In the genomic region with DNA sequence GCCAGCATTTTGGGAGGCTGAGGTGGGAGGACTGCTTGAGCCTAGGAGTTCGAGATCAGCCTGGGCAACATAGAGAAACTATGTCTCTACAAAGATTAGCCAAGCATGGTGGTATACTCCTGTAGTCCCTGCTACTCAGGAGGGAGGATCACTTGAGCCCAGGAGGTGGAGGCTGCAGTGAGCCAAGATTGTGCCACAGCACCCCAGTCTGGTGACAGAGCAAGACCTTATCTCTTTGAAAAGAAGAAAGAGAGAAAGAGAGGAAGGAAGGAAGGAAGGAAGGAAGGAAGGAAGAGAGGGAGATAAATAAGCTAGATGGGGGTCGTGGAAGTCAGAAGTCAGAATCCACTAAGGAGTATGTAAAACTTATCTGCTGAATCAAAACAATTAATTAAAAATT, we compare ENCODE assay signal across 26 cellular contexts.
"Had no signal": no experiment of that assay in that cellular context is flagged by ENCODE, and none has a peak within 500 bp of the region (broad histone marks: within the 10 kb centered on the region; RNA-seq: fewer than 3 reads in every experiment).

No MANE protein-coding gene starts in this region.

- H3K4me3 ChIP-seq: adrenal gland, body of pancreas, PC-9 had no signal

- H3K4me1 Mint-ChIP-seq: activated B cell treated with CpG ODN at 0.5 μM for 24 hours; activated T-helper 17 cell treated with anti-CD3 and anti-CD28 coated beads, Interleukin-2, amount 50 U/mL, for 72 hours had no signal

- DNase-seq: activated B cell treated with CpG ODN at 0.5 μM for 24 hours; activated CD4-positive, alpha-beta memory T cell treated with anti-CD3 and anti-CD28 coated beads for 36 hours; activated CD4-positive, alpha-beta T cell treated with anti-CD3 and anti-CD28 coated beads for 1 hour; activated CD4-positive, alpha-beta T cell treated with anti-CD3 and anti-CD28 coated beads, Interleukin-2, amount 10 ng/mL, durations not matched to agents 7 days and 5 days; activated CD8-positive, alpha-beta memory T cell treated with anti-CD3 and anti-CD28 coated beads for 24 hours; activated gamma-delta T cell treated with Interleukin-2 at 50 U/mL for 16 hours; activated naive CD4-positive, alpha-beta T cell treated with anti-CD3 and anti-CD28 coated beads, Interleukin-2, amount 50 U/mL, for 16 hours; activated naive CD8-positive, alpha-beta T cell treated with anti-CD3 and anti-CD28 coated beads, Interleukin-2, amount 10 ng/mL, durations not matched to agents 7 days and 5 days; activated T-cell treated with anti-CD3 and anti-CD28 coated beads, Interleukin-2, amount 50 U/mL, for 4 hours; aorta; body of pancreas; central memory CD4-positive, alpha-beta T cell; Kasumi-1; NCI-H1105 treated with DMSO at 0.1 percent for 48 hours; NCI-H1436 treated with DMSO at 0.1 percent for 48 hours; NCI-H187; NCI-H2081; NCI-H446; NCI-H524; PC-9; SHP77 treated with DMSO at 0.1 percent for 48 hours; T-helper 17 cell; T-helper 9 cell had no signal

- H3K9me3 Mint-ChIP-seq: activated B cell treated with CpG ODN at 0.5 μM for 24 hours; activated CD4-positive, alpha-beta memory T cell treated with anti-CD3 and anti-CD28 coated beads for 36 hours; activated CD4-positive, alpha-beta T cell treated with anti-CD3 and anti-CD28 coated beads, Interleukin-2, amount 10 ng/mL, durations not matched to agents 7 days and 5 days; activated naive CD8-positive, alpha-beta T cell treated with anti-CD3 and anti-CD28 coated beads, Interleukin-2, amount 10 ng/mL, durations not matched to agents 7 days and 5 days; activated T-cell treated with anti-CD3 and anti-CD28 coated beads, Interleukin-2, amount 50 U/mL, for 4 hours; activated T-helper 17 cell treated with anti-CD3 and anti-CD28 coated beads, Interleukin-2, amount 50 U/mL, for 72 hours had no signal

- ATAC-seq: activated T-cell treated with anti-CD3 and anti-CD28 coated beads, Interleukin-2, amount 50 U/mL, for 4 hours; activated T-helper 17 cell treated with anti-CD3 and anti-CD28 coated beads, Interleukin-2, amount 50 U/mL, for 72 hours; body of pancreas; T-helper 17 cell had no signal

- FAIRE-seq: bronchial epithelial cell had no signal

- H3K36me3 Mint-ChIP-seq: activated CD4-positive, alpha-beta memory T cell treated with anti-CD3 and anti-CD28 coated beads for 36 hours had no signal

- H3K27ac ChIP-seq: adrenal gland, body of pancreas, PC-9 had no signal

- H3K27ac Mint-ChIP-seq: activated B cell treated with CpG ODN at 0.5 μM for 24 hours; activated CD4-positive, alpha-beta memory T cell treated with anti-CD3 and anti-CD28 coated beads for 36 hours; activated CD4-positive, alpha-beta T cell treated with anti-CD3 and anti-CD28 coated beads, Interleukin-2, amount 10 ng/mL, durations not matched to agents 7 days and 5 days; activated naive CD8-positive, alpha-beta T cell treated with anti-CD3 and anti-CD28 coated beads, Interleukin-2, amount 10 ng/mL, durations not matched to agents 7 days and 5 days; activated T-helper 17 cell treated with anti-CD3 and anti-CD28 coated beads, Interleukin-2, amount 50 U/mL, for 72 hours; T-helper 17 cell had no signal

- H3K4me3 Mint-ChIP-seq: activated B cell treated with CpG ODN at 0.5 μM for 24 hours; activated CD4-positive, alpha-beta memory T cell treated with anti-CD3 and anti-CD28 coated beads for 36 hours; activated CD4-positive, alpha-beta T cell treated with anti-CD3 and anti-CD28 coated beads, Interleukin-2, amount 10 ng/mL, durations not matched to agents 7 days and 5 days; activated naive CD8-positive, alpha-beta T cell treated with anti-CD3 and anti-CD28 coated beads, Interleukin-2, amount 10 ng/mL, durations not matched to agents 7 days and 5 days; activated T-cell treated with anti-CD3 and anti-CD28 coated beads, Interleukin-2, amount 50 U/mL, for 4 hours; activated T-helper 17 cell treated with anti-CD3 and anti-CD28 coated beads, Interleukin-2, amount 50 U/mL, for 72 hours; T-helper 17 cell had no signal

- H3K9me3 ChIP-seq: adrenal gland, body of pancreas had no signal

- H3K27me3 ChIP-seq: adrenal gland, body of pancreas had no signal

- H3K4me1 ChIP-seq: adrenal gland, body of pancreas had no signal

- H3K4me2 ChIP-seq: PC-9 had no signal

- H2AFZ ChIP-seq: PC-9 had no signal

- H3K27me3 Mint-ChIP-seq: activated B cell treated with CpG ODN at 0.5 μM for 24 hours; activated CD4-positive, alpha-beta memory T cell treated with anti-CD3 and anti-CD28 coated beads for 36 hours; activated CD4-positive, alpha-beta T cell treated with anti-CD3 and anti-CD28 coated beads, Interleukin-2, amount 10 ng/mL, durations not matched to agents 7 days and 5 days; activated T-helper 17 cell treated with anti-CD3 and anti-CD28 coated beads, Interleukin-2, amount 50 U/mL, for 72 hours; T-helper 17 cell had no signal

- H3K36me3 ChIP-seq: adrenal gland had no signal
